Comparison of ENCODE assay signal across 18 cellular contexts in the genomic region with DNA sequence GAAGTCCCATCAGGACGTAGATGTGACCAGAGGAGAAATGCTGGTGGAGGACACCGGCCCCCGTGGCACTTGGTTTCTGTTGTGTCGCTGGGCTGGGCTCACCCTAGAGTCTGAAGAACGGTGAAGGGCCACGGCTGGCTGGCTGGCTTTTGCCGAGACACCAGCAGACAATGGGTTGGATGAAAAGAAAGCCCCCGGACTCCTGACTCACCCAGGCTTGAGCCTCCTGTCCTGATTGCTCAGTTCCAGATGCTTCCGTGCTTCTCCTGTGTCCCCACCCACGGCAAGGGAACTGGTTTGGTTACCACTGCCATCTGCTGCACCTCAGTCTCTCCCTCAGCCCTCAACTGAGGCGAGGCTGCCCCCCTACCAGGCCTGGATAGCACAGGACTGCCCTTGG. TPM values are rescaled to one million over a fixed set of nuclear protein-coding genes. Genes with fewer than 3 reads are reported as not detected.
DNase-seq lines count a peak whose midpoint lies in the region; ATAC-seq, FAIRE-seq and TF ChIP-seq lines count a peak whose summit lies in the region.
"Had no signal": no experiment of that assay in that cellular context is flagged by ENCODE, and none has a peak within 500 bp of the region (broad histone marks: within the 10 kb centered on the region; RNA-seq: fewer than 3 reads in every experiment).

No MANE protein-coding gene starts in this region.

- H3K4me1 ChIP-seq in A673 (ENCODE audit: insufficient read depth, low read length, poor library complexity, severe bottlenecking), result peaks cover 22% of the 10 kb centered on the region
- H3K4me1 ChIP-seq in kidney (ENCODE audit: control insufficient read depth in 1 of 2, insufficient read depth in 1 of 2, low read depth in 1 of 2, low read length in 2 of 2), result peaks cover 14 to 38% of the 10 kb centered on the region in 2 donors
- H3K4me1 ChIP-seq: A549 had no signal

- peak overlapping the region; percentile 56 to 97 (median 93) for H3K27ac Mint-ChIP-seq in brain
- no peak overlapping the region for H3K27ac Mint-ChIP-seq in activated T-helper 2 cell treated with anti-CD3 and anti-CD28 coated beads, Interferon-gamma antibody, Interleukin-2, Interleukin-4, amounts not matched to agents 10 μg/mL and 5 μg/mL and 100 μg/mL, durations not matched to agents 14 hours and 24 hours and 36 hours
- H3K27ac Mint-ChIP-seq in activated T-cell treated with anti-CD3 and anti-CD28 coated beads, Interleukin-2, amount 50 U/mL, for 24 hours, result no peak overlapping the region

- H3K27me3 ChIP-seq in A673 (replicated peaks; ENCODE audit: insufficient read depth, low read depth, low read length, poor library complexity), result no peaks in the 10 kb centered on the region
- H3K27me3 ChIP-seq: brain microvascular endothelial cell had no signal

- H3K4me1 Mint-ChIP-seq in brain, result peaks cover 75% of the 10 kb centered on the region
- H3K4me1 Mint-ChIP-seq in activated T-helper 2 cell treated with anti-CD3 and anti-CD28 coated beads, Interferon-gamma antibody, Interleukin-2, Interleukin-4, amounts not matched to agents 10 μg/mL and 5 μg/mL and 100 μg/mL, durations not matched to agents 14 hours and 24 hours and 36 hours (ENCODE audit: low read depth), result no peaks in the 10 kb centered on the region
- peaks cover 9% of the 10 kb centered on the region for H3K4me1 Mint-ChIP-seq in activated T-cell treated with anti-CD3 and anti-CD28 coated beads, Interleukin-2, amount 50 U/mL, for 24 hours (ENCODE audit: low read depth)

- intact Hi-C loops in A673 (cut with micrococcal nuclease; ENCODE audit: unreplicated experiment) (no loop called here), kidney (cut with DNase I) (no loop called here)
- intact Hi-C loops in activated T-helper 2 cell treated with anti-CD3 and anti-CD28 coated beads, Interferon-gamma antibody, Interleukin-2, Interleukin-4, amounts not matched to agents 10 μg/mL and 5 μg/mL and 100 μg/mL, durations not matched to agents 14 hours and 24 hours and 36 hours (cut with micrococcal nuclease), result no loop called here

- H3K27ac ChIP-seq in A673 (ENCODE audit: low read depth, low read length, poor library complexity, severe bottlenecking), result peak overlapping the region; percentile 37
- H3K27ac ChIP-seq in kidney (ENCODE audit: low read depth in 2 of 2, low read length in 2 of 2), result no peak overlapping the region
- H3K27ac ChIP-seq in skin epidermis, result peak overlapping the region in 13 of 21 experiments; percentile 3 to 69 (median 42)
- H3K27ac ChIP-seq: A549, brain microvascular endothelial cell, VCaP had no signal

- H3K9ac ChIP-seq in kidney (ENCODE audit: low read length in 2 of 2), result no peak overlapping the region

- H3K27me3 Mint-ChIP-seq in brain, result peaks cover 3% of the 10 kb centered on the region
- no peaks in the 10 kb centered on the region for H3K27me3 Mint-ChIP-seq in activated T-helper 2 cell treated with anti-CD3 and anti-CD28 coated beads, Interferon-gamma antibody, Interleukin-2, Interleukin-4, amounts not matched to agents 10 μg/mL and 5 μg/mL and 100 μg/mL, durations not matched to agents 14 hours and 24 hours and 36 hours (ENCODE audit: low read depth)
- no peaks in the 10 kb centered on the region for H3K27me3 Mint-ChIP-seq in activated T-cell treated with anti-CD3 and anti-CD28 coated beads, Interleukin-2, amount 50 U/mL, for 24 hours

- no TSS peak for BruUV-seq in A673 (replicated peaks; lab: Mats Ljungman, UMichigan)

- H3K9me3 ChIP-seq in A673 (ENCODE audit: low read depth, low read length, poor library complexity, severe bottlenecking), result no peaks in the 10 kb centered on the region
- no peaks in the 10 kb centered on the region for H3K9me3 ChIP-seq in kidney (ENCODE audit: control insufficient read depth in 1 of 2, low read length in 2 of 2)
- H3K9me3 ChIP-seq: A549 had no signal

- H3K4me3 ChIP-seq in A673 (ENCODE audit: low read depth, low read length, poor library complexity, severe bottlenecking) (no peak overlapping the region), kidney (ENCODE audit: low read length in 2 of 2) (no peak overlapping the region), skin epidermis (no peak overlapping the region)
- H3K4me3 ChIP-seq: A549, K562 had no signal

- no peak for FAIRE-seq in kidney (lab: Jason Lieb, UNC)
- FAIRE-seq: A549, endometrium, K562 had no signal

- no peak overlapping the region for H3K4me3 Mint-ChIP-seq in brain
- no peak overlapping the region for H3K4me3 Mint-ChIP-seq in activated T-helper 2 cell treated with anti-CD3 and anti-CD28 coated beads, Interferon-gamma antibody, Interleukin-2, Interleukin-4, amounts not matched to agents 10 μg/mL and 5 μg/mL and 100 μg/mL, durations not matched to agents 14 hours and 24 hours and 36 hours (ENCODE audit: low read depth)
- no peak overlapping the region for H3K4me3 Mint-ChIP-seq in activated T-cell treated with anti-CD3 and anti-CD28 coated beads, Interleukin-2, amount 50 U/mL, for 24 hours

- H3K9me3 Mint-ChIP-seq in brain, result no peaks in the 10 kb centered on the region
- H3K9me3 Mint-ChIP-seq in activated T-helper 2 cell treated with anti-CD3 and anti-CD28 coated beads, Interferon-gamma antibody, Interleukin-2, Interleukin-4, amounts not matched to agents 10 μg/mL and 5 μg/mL and 100 μg/mL, durations not matched to agents 14 hours and 24 hours and 36 hours, result no peaks in the 10 kb centered on the region
- no peaks in the 10 kb centered on the region for H3K9me3 Mint-ChIP-seq in activated T-cell treated with anti-CD3 and anti-CD28 coated beads, Interleukin-2, amount 50 U/mL, for 24 hours

- CTCF ChIA-PET in A673 (lab: Charles Lee), result no interaction called here

- DNase-seq in A673 (ENCODE audit: low spot score) (no peak), kidney (peak; percentile 29)
- no peak for DNase-seq in activated T-helper 2 cell treated with anti-CD3 and anti-CD28 coated beads, Interferon-gamma antibody, Interleukin-2, Interleukin-4, amounts not matched to agents 10 μg/mL and 5 μg/mL and 100 μg/mL, durations not matched to agents 14 hours and 24 hours and 36 hours (ENCODE audit: low spot score)
- no peak for DNase-seq in activated T-cell treated with anti-CD3 and anti-CD28 coated beads, Interleukin-2, amount 50 U/mL, for 24 hours
- DNase-seq: activated gamma-delta T cell treated with Interleukin-2 at 50 U/mL for 16 hours, brain microvascular endothelial cell, hippocampal formation, NCI-H1436 treated with DMSO at 0.1 percent for 48 hours, occipital lobe had no signal

- H3K36me3 ChIP-seq in A673 (ENCODE audit: insufficient read depth, low read length, poor library complexity, severe bottlenecking) (no peaks in the 10 kb centered on the region), kidney (ENCODE audit: control insufficient read depth in 1 of 2, insufficient read depth in 2 of 2, low read length in 2 of 2) (peaks cover 3 to 12% of the 10 kb centered on the region in 2 donors)
- H3K36me3 ChIP-seq: brain microvascular endothelial cell had no signal

- no peaks in the 10 kb centered on the region for H3K36me3 Mint-ChIP-seq in brain
- H3K36me3 Mint-ChIP-seq in activated T-helper 2 cell treated with anti-CD3 and anti-CD28 coated beads, Interferon-gamma antibody, Interleukin-2, Interleukin-4, amounts not matched to agents 10 μg/mL and 5 μg/mL and 100 μg/mL, durations not matched to agents 14 hours and 24 hours and 36 hours (ENCODE audit: low read depth), result no peaks in the 10 kb centered on the region
- H3K36me3 Mint-ChIP-seq in activated T-cell treated with anti-CD3 and anti-CD28 coated beads, Interleukin-2, amount 50 U/mL, for 24 hours (ENCODE audit: low read depth), result no peaks in the 10 kb centered on the region

- POLR2A ChIA-PET in A673 (lab: Charles Lee; ENCODE audit: low non-redundant PET), result no interaction called here

- TF ChIP-seq CTCF in A673 (conservative IDR thresholded peaks at IDR 0.05; ENCODE audit: low read depth, low read length) (no peak), brain (conservative IDR thresholded peaks at IDR 0.05) (no peak), kidney (IDR thresholded peaks at IDR 0.05; ENCODE audit: borderline replicate concordance, extremely low read depth, insufficient read depth) (no peak)

- no peak for ATAC-seq in GM21619 (IDR thresholded peaks at IDR 0.05; ENCODE audit: unreplicated experiment)
- ATAC-seq in GM21717 (IDR thresholded peaks at IDR 0.05; ENCODE audit: unreplicated experiment), result no peak
- ATAC-seq: A549, K562, SK-N-SH treated with all-trans-retinoic acid at 6 μM for 48 hours had no signal

RNA-seq across cellular contexts. Expression of a gene that starts 10.4 kb away (rescaled TPM):
- total RNA-seq in A673 (2021), result 0.35 and 0.58 TPM in 2 replicates
- 0.80 TPM for polyA plus RNA-seq in brain (ENCODE audit: insufficient read depth, low read depth, low replicate concordance)
- total RNA-seq in kidney, result 0.91 TPM
- 0.28 TPM for polyA plus RNA-seq in kidney (ENCODE audit: insufficient read depth, low read depth, low replicate concordance)
- total RNA-seq in activated T-helper 2 cell treated with anti-CD3 and anti-CD28 coated beads, Interferon-gamma antibody, Interleukin-2, Interleukin-4, amounts not matched to agents 10 μg/mL and 5 μg/mL and 100 μg/mL, durations not matched to agents 14 hours and 24 hours and 36 hours, result not detected in 2 replicates
- total RNA-seq: K562, occipital lobe had no signal
- polyA plus RNA-seq: A549 had no signal

RNA-seq across cellular contexts. Expression of a gene that starts 23.0 kb away (rescaled TPM):
- total RNA-seq in A673 (2021) (4.3 and 5.7 TPM in 2 replicates), kidney (179 TPM)
- polyA plus RNA-seq in brain (ENCODE audit: insufficient read depth, low read depth, low replicate concordance) (10.3 TPM), kidney (ENCODE audit: insufficient read depth, low read depth, low replicate concordance) (84.3 TPM)
- total RNA-seq in activated T-helper 2 cell treated with anti-CD3 and anti-CD28 coated beads, Interferon-gamma antibody, Interleukin-2, Interleukin-4, amounts not matched to agents 10 μg/mL and 5 μg/mL and 100 μg/mL, durations not matched to agents 14 hours and 24 hours and 36 hours, result 1.8 and 2.7 TPM in 2 replicates

RNA-seq across cellular contexts. Expression of a gene that starts 29.8 kb away (rescaled TPM):
- total RNA-seq in A673 (2021) (70.5 and 81.1 TPM in 2 replicates), kidney (20.6 TPM)
- polyA plus RNA-seq in brain (ENCODE audit: insufficient read depth, low read depth, low replicate concordance) (6.2 TPM), kidney (ENCODE audit: insufficient read depth, low read depth, low replicate concordance) (15.6 TPM)
- 57.4 and 58.7 TPM in 2 replicates for total RNA-seq in activated T-helper 2 cell treated with anti-CD3 and anti-CD28 coated beads, Interferon-gamma antibody, Interleukin-2, Interleukin-4, amounts not matched to agents 10 μg/mL and 5 μg/mL and 100 μg/mL, durations not matched to agents 14 hours and 24 hours and 36 hours

RNA-seq across cellular contexts. Expression of a gene that starts 37.4 kb away (rescaled TPM):
- total RNA-seq in A673 (2021) (39.3 and 39.8 TPM in 2 replicates), kidney (69.9 TPM)
- polyA plus RNA-seq in brain (ENCODE audit: insufficient read depth, low read depth, low replicate concordance) (77.4 TPM), kidney (ENCODE audit: insufficient read depth, low read depth, low replicate concordance) (56.9 TPM)
- 7.3 and 7.4 TPM in 2 replicates for total RNA-seq in activated T-helper 2 cell treated with anti-CD3 and anti-CD28 coated beads, Interferon-gamma antibody, Interleukin-2, Interleukin-4, amounts not matched to agents 10 μg/mL and 5 μg/mL and 100 μg/mL, durations not matched to agents 14 hours and 24 hours and 36 hours

Comparison
In these comparisons a context has a peak if more than half of its experiments do, and no peak if none do; other contexts are left out.
1. H3K27ac ChIP-seq: peak in A673 (single experiment) and skin epidermis (13 of 21); none in kidney (0 of 2).
2. H3K27ac Mint-ChIP-seq: peak in brain (5 of 5); none in activated T-helper 2 cell treated with anti-CD3 and anti-CD28 coated beads, Interferon-gamma antibody, Interleukin-2, Interleukin-4, amounts not matched to agents 10 μg/mL and 5 μg/mL and 100 μg/mL, durations not matched to agents 14 hours and 24 hours and 36 hours (single experiment) and activated T-cell treated with anti-CD3 and anti-CD28 coated beads, Interleukin-2, amount 50 U/mL, for 24 hours (single experiment).
3. RNA of a gene that starts 23.0 kb away (total RNA-seq): 179 TPM in kidney (single experiment); 4.3 to 5.7 TPM in A673 and 1.8 to 2.7 TPM in activated T-helper 2 cell treated with anti-CD3 and anti-CD28 coated beads, Interferon-gamma antibody, Interleukin-2, Interleukin-4, amounts not matched to agents 10 μg/mL and 5 μg/mL and 100 μg/mL, durations not matched to agents 14 hours and 24 hours and 36 hours; every median in the first group is over 10 times any median in the second.